Comparison of ENCODE assay signal across 1 cellular context in the genomic region with DNA sequence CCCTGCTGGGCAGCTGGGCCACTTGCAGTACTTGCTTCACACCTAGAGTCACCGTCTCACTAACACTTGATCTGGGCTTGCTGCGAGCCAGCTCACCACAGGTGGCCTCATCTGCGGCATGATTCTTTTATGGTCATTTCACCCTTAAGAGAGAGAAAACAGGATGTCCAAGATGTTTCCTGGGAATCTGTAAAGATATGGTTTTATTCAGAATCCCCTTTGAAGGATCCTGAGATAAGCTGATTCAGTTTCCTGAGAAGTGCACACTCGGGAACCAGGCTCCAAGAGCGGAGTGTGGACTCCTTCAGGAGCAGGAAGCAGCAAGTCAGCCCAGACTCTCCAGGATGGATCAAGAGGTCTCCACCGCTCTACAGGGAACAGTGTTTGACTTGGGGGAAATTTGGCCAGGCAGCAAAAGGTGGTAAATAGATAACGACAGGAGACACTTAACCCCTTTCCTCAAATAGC.
TF ChIP-seq lines count a peak whose summit lies in the region.

No MANE protein-coding gene starts in this region.

TF ChIP-seq in HepG2, 621 proteins besides CTCF, POLR2A, EP300 and RAD21 (continued from another document):
- TF ChIP-seq ZBTB39 (CRISPR knock-in tag; IDR thresholded peaks at IDR 0.05) (no peak), ZNF749 (CRISPR knock-in tag; IDR thresholded peaks at IDR 0.05; ENCODE audit: borderline replicate concordance) (no peak), ZNF335 (CRISPR knock-in tag; IDR thresholded peaks at IDR 0.05) (no peak)
- TF ChIP-seq, protein P1, sequence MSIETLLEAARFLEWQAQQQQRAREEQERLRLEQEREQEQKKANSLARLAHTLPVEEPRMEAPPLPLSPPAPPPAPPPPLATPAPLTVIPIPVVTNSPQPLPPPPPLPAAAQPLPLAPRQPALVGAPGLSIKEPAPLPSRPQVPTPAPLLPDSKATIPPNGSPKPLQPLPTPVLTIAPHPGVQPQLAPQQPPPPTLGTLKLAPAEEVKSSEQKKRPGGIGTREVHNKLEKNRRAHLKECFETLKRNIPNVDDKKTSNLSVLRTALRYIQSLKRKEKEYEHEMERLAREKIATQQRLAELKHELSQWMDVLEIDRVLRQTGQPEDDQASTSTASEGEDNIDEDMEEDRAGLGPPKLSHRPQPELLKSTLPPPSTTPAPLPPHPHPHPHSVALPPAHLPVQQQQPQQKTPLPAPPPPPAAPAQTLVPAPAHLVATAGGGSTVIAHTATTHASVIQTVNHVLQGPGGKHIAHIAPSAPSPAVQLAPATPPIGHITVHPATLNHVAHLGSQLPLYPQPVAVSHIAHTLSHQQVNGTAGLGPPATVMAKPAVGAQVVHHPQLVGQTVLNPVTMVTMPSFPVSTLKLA (IDR thresholded peaks at IDR 0.05), result no peak
